Comparison of ENCODE assay signal across 8 cellular contexts in genomic region chr18:43271593-43272432, GRCh38. TPM values are rescaled to one million over a fixed set of nuclear protein-coding genes. Genes with fewer than 3 reads are reported as not detected.
DNase-seq lines count a peak whose midpoint lies in the region; ATAC-seq and TF ChIP-seq lines count a peak whose summit lies in the region.

No MANE protein-coding gene starts in this region.

- H3K27ac ChIP-seq in psoas muscle = no peak overlapping the region

- ATAC-seq in GM21390 (IDR thresholded peaks at IDR 0.05; ENCODE audit: unreplicated experiment) = peak; percentile 93
- no peak for ATAC-seq in psoas muscle

- in situ Hi-C loops in SK-MEL-5 (cut with HindIII; ENCODE audit: low pct_unique_long_range_greater_than_20kb, low sequenced_read_pairs) = no loop called here

- H3K36me3 ChIP-seq in psoas muscle (ENCODE audit: insufficient read depth in 1 of 2, low read depth in 1 of 2) = no peaks in the 10 kb centered on the region

- WGBS in psoas muscle, 3 donors = 31 to 42% (median 34%) methylated on average over 6 of the region's 6 CpGs

- TF ChIP-seq CTCF in psoas muscle (IDR thresholded peaks at IDR 0.05) = peak; percentile 69

- H3K4me1 ChIP-seq in psoas muscle = no peaks in the 10 kb centered on the region

- H3K9me3 ChIP-seq in psoas muscle = no peaks in the 10 kb centered on the region

- no peak overlapping the region for H3K4me3 ChIP-seq in psoas muscle

- intact Hi-C loops in psoas muscle (cut with DNase I) = loop anchor here (5.0 to 10.0 kb wide), 3 partner anchors 677 to 1160 kb away; no protein-coding TSS in a partner anchor

- DNase-seq in activated CD4-positive, alpha-beta T cell treated with anti-CD3 and anti-CD28 coated beads for 48 hours = peak; percentile 10
- DNase-seq in activated CD4-positive, alpha-beta T cell treated with anti-CD3 and anti-CD28 coated beads for 4 hours = no peak
- DNase-seq in HT1080 (ENCODE audit: low read depth) = peak; percentile 20
- peak; percentile 46 for DNase-seq in SK-MEL-5 (ENCODE audit: low read depth, low spot score)
- peak; percentile 82 for DNase-seq in fibroblast of peridontal ligament (ENCODE audit: extremely low read depth)
- no peak for DNase-seq in psoas muscle
- no peak for DNase-seq in mesenteric fat pad (ENCODE audit: low spot score)

- no peaks in the 10 kb centered on the region for H3K27me3 ChIP-seq in psoas muscle (ENCODE audit: insufficient read depth in 3 of 3, low read length in 2 of 3)

RNA-seq across cellular contexts. Expression of gene SYT4, which starts 5.5 kb away (rescaled TPM):
- not detected in 2 replicates for total RNA-seq in HT1080 (2014; rRNA removed; shearing (Covaris generic))
- not detected in 2 replicates for polyA plus RNA-seq in HT1080 (2015; cell fraction: cytosol; rRNA removed)
- polyA plus RNA-seq in HT1080 (2015; cell fraction: nucleus; rRNA removed) = not detected in 2 replicates
- not detected in 2 replicates for total RNA-seq in SK-MEL-5 (2014; rRNA removed; shearing (Covaris generic))
- polyA plus RNA-seq in SK-MEL-5 (2015; cell fraction: cytosol; rRNA removed) = not detected in 2 replicates
- polyA plus RNA-seq in SK-MEL-5 (2015; cell fraction: nucleus; rRNA removed) = not detected in 2 replicates
- not detected for total RNA-seq in psoas muscle
- polyA plus RNA-seq in psoas muscle = under 1 TPM in 1 of 3 donors, not detected in 2; 0.05 TPM
- not detected for total RNA-seq in mesenteric fat pad

Comparison
In these comparisons a context has a peak if more than half of its experiments do, and no peak if none do; other contexts are left out.
1. DNase-seq: peak in activated CD4-positive, alpha-beta T cell treated with anti-CD3 and anti-CD28 coated beads for 48 hours (single experiment), HT1080 (single experiment), SK-MEL-5 (single experiment) and fibroblast of peridontal ligament (single experiment); none in activated CD4-positive, alpha-beta T cell treated with anti-CD3 and anti-CD28 coated beads for 4 hours (0 of 2), psoas muscle (0 of 2) and mesenteric fat pad (single experiment).